In genomic region chr9:17503196-17503595, GRCh38 we compare ENCODE assay signal across 35 cellular contexts.
DNase-seq lines count a peak whose midpoint lies in the region; ATAC-seq, FAIRE-seq and TF ChIP-seq lines count a peak whose summit lies in the region.
"Had no signal": no experiment of that assay in that cellular context is flagged by ENCODE, and none has a peak within 500 bp of the region (broad histone marks: within the 10 kb centered on the region; RNA-seq: fewer than 3 reads in every experiment).

No MANE protein-coding gene starts in this region.

- no peak overlapping the region for H3K18ac ChIP-seq in mesendoderm (ENCODE audit: low read length)

- H3K9ac ChIP-seq in mammary epithelial cell (ENCODE audit: insufficient read depth, low read length): no peak overlapping the region
- H3K9ac ChIP-seq in HepG2 (ENCODE audit: insufficient read depth, low read depth, low read length): no peak overlapping the region
- H3K9ac ChIP-seq in mesendoderm (ENCODE audit: low read length): no peak overlapping the region
- H3K9ac ChIP-seq: BLaER1; BLaER1 treated with 17β-estradiol and CSF1 and Interleukin-3, amounts not matched to agents 10 nM and 100 nM had no signal

- no peak for FAIRE-seq in HepG2 (lab: Jason Lieb, UNC)
- FAIRE-seq: A204.1, A549, D721Med had no signal

- no peak overlapping the region for H3K23ac ChIP-seq in mesendoderm (ENCODE audit: low read length)

- TF ChIP-seq EP300 in HepG2 (IDR thresholded peaks at IDR 0.05; ENCODE audit: low read depth in 2 of 2, low read length in 2 of 2): no peak
- no peak for TF ChIP-seq EP300 in HepG2 (CRISPR knock-in tag; IDR thresholded peaks at IDR 0.05; ENCODE audit: borderline replicate concordance)

- in situ Hi-C loops in mammary epithelial cell (cut with MboI; ENCODE audit: low sequenced_read_pairs in 2 of 2): no loop called here
- in situ Hi-C loops in HepG2 (cut with HindIII; ENCODE audit: extremely low pct_ligation_motif_present, low pct_unique_long_range_greater_than_20kb): no loop called here

- H4K5ac ChIP-seq in mesendoderm (ENCODE audit: low read length): no peak overlapping the region

- no peak overlapping the region for H3K4me3 ChIP-seq in mammary epithelial cell (replicated peaks in 1 of 3; ENCODE audit: insufficient read depth in 1 of 3, low read depth in 2 of 3, low read length in 3 of 3)
- H3K4me3 ChIP-seq in breast epithelium: no peak overlapping the region
- no peak overlapping the region for H3K4me3 ChIP-seq in HepG2 (replicated peaks in 1 of 3; ENCODE audit: insufficient read depth in 1 of 3, low read depth in 2 of 3, low read length in 3 of 3)
- H3K4me3 ChIP-seq in right lobe of liver: no peak overlapping the region
- no peak overlapping the region for H3K4me3 ChIP-seq in HEK293 (ENCODE audit: low read depth, low read length)
- H3K4me3 ChIP-seq in mesendoderm (ENCODE audit: low read length): no peak overlapping the region
- H3K4me3 ChIP-seq: A549; BLaER1; BLaER1 treated with 17β-estradiol and CSF1 and Interleukin-3, amounts not matched to agents 10 nM and 100 nM had no signal

- H3K4me1 ChIP-seq in mammary epithelial cell (ENCODE audit: insufficient read depth, low read length) (no peaks in the 10 kb centered on the region), breast epithelium (no peaks in the 10 kb centered on the region), HepG2 (ENCODE audit: insufficient read depth, low read length) (no peaks in the 10 kb centered on the region), right lobe of liver (no peaks in the 10 kb centered on the region), HEK293 (ENCODE audit: control insufficient read depth, insufficient read depth, low read length) (no peaks in the 10 kb centered on the region), mesendoderm (ENCODE audit: control insufficient read depth, low read depth, low read length) (no peaks in the 10 kb centered on the region)
- H3K4me1 ChIP-seq: A549; BLaER1; BLaER1 treated with 17β-estradiol and CSF1 and Interleukin-3, amounts not matched to agents 10 nM and 100 nM; Caco-2 had no signal

- intact Hi-C loops in mammary epithelial cell (cut with micrococcal nuclease): no loop called here
- intact Hi-C loops in breast epithelium (cut with DNase I; ENCODE audit: low total_unique reads): no loop called here
- intact Hi-C loops in HepG2 (cut with micrococcal nuclease; ENCODE audit: unreplicated experiment): no loop called here
- intact Hi-C loops in right lobe of liver (cut with DNase I): no loop called here

- H2BK15ac ChIP-seq in mesendoderm (replicated peaks; ENCODE audit: low read depth): no peak overlapping the region

- H3K27ac ChIP-seq in mammary epithelial cell (ENCODE audit: insufficient read depth, low read depth, low read length): no peak overlapping the region
- H3K27ac ChIP-seq in breast epithelium: no peak overlapping the region
- H3K27ac ChIP-seq in HepG2 (ENCODE audit: extremely low read length, insufficient read depth, low read length): no peak overlapping the region
- no peak overlapping the region for H3K27ac ChIP-seq in right lobe of liver
- H3K27ac ChIP-seq in HEK293 (ENCODE audit: extremely low read depth, low read depth, low read length): no peak overlapping the region
- H3K27ac ChIP-seq in mesendoderm (ENCODE audit: low read depth, low read length): no peak overlapping the region
- H3K27ac ChIP-seq: 22Rv1; A549; BLaER1; BLaER1 treated with 17β-estradiol and CSF1 and Interleukin-3, amounts not matched to agents 10 nM and 100 nM; C4-2B had no signal

- H2AK5ac ChIP-seq in mesendoderm (ENCODE audit: low read length): no peak overlapping the region

- TF ChIP-seq POLR2A in breast epithelium (IDR thresholded peaks at IDR 0.05): no peak
- TF ChIP-seq POLR2A in HepG2 (IDR thresholded peaks at IDR 0.05; ENCODE audit: insufficient read depth in 1 of 2, low read depth in 2 of 2, low read length in 2 of 2): no peak
- no peak for TF ChIP-seq POLR2A in right lobe of liver (IDR thresholded peaks at IDR 0.05)

- 82% methylated on average over 3 of the region's 3 CpGs for WGBS in mammary epithelial cell (ENCODE audit: low coverage, missing lambda C conversion rate)
- 62% methylated on average over 3 of the region's 3 CpGs for WGBS in HepG2 (ENCODE audit: low lambda C conversion rate)
- 100% methylated on average over 3 of the region's 3 CpGs for WGBS in right lobe of liver (ENCODE audit: insufficient coverage, low coverage, low lambda C conversion rate, missing lambda C conversion rate)
- no CpG with 5 or more reads among the region's 3 CpGs for WGBS in mesendoderm (ENCODE audit: extremely low coverage, insufficient coverage, low lambda C conversion rate)

- no peak overlapping the region for H2AFZ ChIP-seq in mammary epithelial cell (ENCODE audit: low read depth, low read length)
- H2AFZ ChIP-seq in HepG2 (ENCODE audit: low read length): no peak overlapping the region

- DNase-seq in mammary epithelial cell: no peak
- no peak for DNase-seq in breast epithelium (ENCODE audit: low spot score in 2 of 2)
- no peak for DNase-seq in HepG2 (ENCODE audit: low spot score)
- no peak for DNase-seq in right lobe of liver
- peak; percentile 15 for DNase-seq in mesendoderm
- DNase-seq in SKM-1 treated with dmso at 0.1 percent for 144 hours (lab: John Stamatoyannopoulos, UW; ENCODE audit: unreplicated experiment): no peak
- no peak for DNase-seq in LoVo (ENCODE audit: low spot score)
- DNase-seq: 8988T; ACHN; AML-193; BE2C; C1 segment of cervical spinal cord; Caco-2; Calu3; CD4-positive, alpha-beta memory T cell; CD4-positive, alpha-beta T cell; CD4-positive, CD25-positive, alpha-beta regulatory T cell; CD8-positive, alpha-beta memory T cell; CD8-positive, alpha-beta T cell; COR-L47; DMS 273 treated with DMSO at 0.1 percent for 48 hours; DMS153; DMS53; DMS79; DMS79 treated with DMSO at 0.1 percent for 48 hours; DND-41; EL had no signal

- H3K27me3 ChIP-seq in mammary epithelial cell (ENCODE audit: insufficient read depth, low read length) (no peaks in the 10 kb centered on the region), breast epithelium (no peaks in the 10 kb centered on the region), HepG2 (ENCODE audit: control insufficient read depth in 1 of 2, insufficient read depth in 2 of 2, low read length in 2 of 2) (no peaks in the 10 kb centered on the region), right lobe of liver (no peaks in the 10 kb centered on the region), mesendoderm (ENCODE audit: insufficient read depth, low read length, poor library complexity) (no peaks in the 10 kb centered on the region)
- H3K27me3 ChIP-seq: BE2C; BLaER1; BLaER1 treated with 17β-estradiol and CSF1 and Interleukin-3, amounts not matched to agents 10 nM and 100 nM had no signal

- dilution Hi-C loops in mammary epithelial cell (cut with HindIII; ENCODE audit: low sequenced_read_pairs): no loop called here

- no peak overlapping the region for H3K4ac ChIP-seq in mesendoderm (ENCODE audit: low read depth, low read length)

- H3K4me2 ChIP-seq in mammary epithelial cell (ENCODE audit: insufficient read depth, low read depth, low read length) (no peak overlapping the region), HepG2 (ENCODE audit: low read depth, low read length) (no peak overlapping the region), mesendoderm (ENCODE audit: low read length) (no peak overlapping the region)
- H3K4me2 ChIP-seq: A549; BLaER1; BLaER1 treated with 17β-estradiol and CSF1 and Interleukin-3, amounts not matched to agents 10 nM and 100 nM had no signal

- CTCF ChIA-PET in mammary epithelial cell (lab: Charles Lee; ENCODE audit: low non-redundant PET) (no interaction called here), HepG2 (lab: Yijun Ruan, JAX; ENCODE audit: low intra/inter-chr PET ratio, low total read pairs) (no interaction called here), HEK293 (lab: Yijun Ruan, JAX) (interaction anchor here (0.6 kb wide), 1 partner anchor 232 kb away, joined by 3 read pairs; no protein-coding TSS in a partner anchor)

- H3K36me3 ChIP-seq in mammary epithelial cell (ENCODE audit: insufficient read depth, low read length): no peaks in the 10 kb centered on the region
- no peaks in the 10 kb centered on the region for H3K36me3 ChIP-seq in breast epithelium
- H3K36me3 ChIP-seq in HepG2 (replicated peaks in 1 of 2; ENCODE audit: control insufficient read depth in 1 of 2, insufficient read depth in 2 of 2, low read length in 2 of 2): no peaks in the 10 kb centered on the region
- H3K36me3 ChIP-seq in right lobe of liver: no peaks in the 10 kb centered on the region
- no peaks in the 10 kb centered on the region for H3K36me3 ChIP-seq in HEK293 (ENCODE audit: control insufficient read depth in 2 of 2, insufficient read depth in 1 of 2, low read length in 2 of 2)
- no peaks in the 10 kb centered on the region for H3K36me3 ChIP-seq in mesendoderm (ENCODE audit: control insufficient read depth, insufficient read depth, low read length)
- H3K36me3 ChIP-seq: BE2C; BLaER1; BLaER1 treated with 17β-estradiol and CSF1 and Interleukin-3, amounts not matched to agents 10 nM and 100 nM had no signal

- TF ChIP-seq RAD21 in HepG2 (CRISPR knock-in tag; IDR thresholded peaks at IDR 0.05): no peak

- TF ChIP-seq CTCF in mammary epithelial cell (conservative IDR thresholded peaks at IDR 0.05 in 1 of 2, IDR thresholded peaks at IDR 0.05 in 1 of 2; ENCODE audit: extremely low read depth in 1 of 2, insufficient read depth in 1 of 2, low read depth in 1 of 2, low read length in 2 of 2) (no peak), breast epithelium (IDR thresholded peaks at IDR 0.05) (no peak), HepG2 (CRISPR knock-in tag; IDR thresholded peaks at IDR 0.05) (no peak), right lobe of liver (IDR thresholded peaks at IDR 0.05) (no peak), HEK293 (tag by site-specific recombination; IDR thresholded peaks at IDR 0.05) (no peak)

- no peak overlapping the region for H3K56ac ChIP-seq in mesendoderm (ENCODE audit: low read length)

- H4K20me1 ChIP-seq in mammary epithelial cell (ENCODE audit: insufficient read depth, low read length) (no peaks in the 10 kb centered on the region), HepG2 (ENCODE audit: insufficient read depth, low read length) (no peaks in the 10 kb centered on the region)
- H4K20me1 ChIP-seq: BLaER1; BLaER1 treated with 17β-estradiol and CSF1 and Interleukin-3, amounts not matched to agents 10 nM and 100 nM had no signal

- H3K9me3 ChIP-seq in mammary epithelial cell (replicated peaks; ENCODE audit: insufficient read depth, low read length) (no peaks in the 10 kb centered on the region), breast epithelium (no peaks in the 10 kb centered on the region), HepG2 (ENCODE audit: low read length) (no peaks in the 10 kb centered on the region), right lobe of liver (no peaks in the 10 kb centered on the region), HEK293 (ENCODE audit: control insufficient read depth, insufficient read depth, low read depth, low read length) (no peaks in the 10 kb centered on the region)
- H3K9me3 ChIP-seq: A549, BE2C, BLaER1, Caco-2 had no signal

- H3K79me1 ChIP-seq in mesendoderm (ENCODE audit: low read length): no peaks in the 10 kb centered on the region

- H2BK5ac ChIP-seq in mesendoderm (ENCODE audit: low read length): no peak overlapping the region

- ATAC-seq in HepG2 (no peak), right lobe of liver (no peak)
- ATAC-seq: A549; CD8-positive, alpha-beta T cell had no signal

- H3K79me2 ChIP-seq in mammary epithelial cell (ENCODE audit: insufficient read depth, low read length): no peaks in the 10 kb centered on the region
- H3K79me2 ChIP-seq in HepG2 (ENCODE audit: insufficient read depth, low read length): no peaks in the 10 kb centered on the region
- no peaks in the 10 kb centered on the region for H3K79me2 ChIP-seq in mesendoderm (ENCODE audit: control insufficient read depth, insufficient read depth, low read length)

- BruUV-seq in mammary epithelial cell (replicated peaks; lab: Mats Ljungman, UMichigan) (TSS peak; percentile 25), HepG2 (replicated peaks; lab: Mats Ljungman, UMichigan) (no TSS peak)

- POLR2A ChIA-PET in HepG2 (lab: Yijun Ruan, JAX) (no interaction called here), HEK293 (lab: Yijun Ruan, JAX) (no interaction called here)

- no peak overlapping the region for H2BK120ac ChIP-seq in mesendoderm (ENCODE audit: low read depth, low read length)

- no peak overlapping the region for H4K8ac ChIP-seq in mesendoderm (ENCODE audit: low read depth, low read length)
